In genomic region chr2:71226965-71227560, GRCh38 we compare ENCODE assay signal across 8 cellular contexts. TPM values are rescaled to one million over a fixed set of nuclear protein-coding genes. Genes with fewer than 3 reads are reported as not detected.
DNase-seq lines count a peak whose midpoint lies in the region; ATAC-seq lines count a peak whose summit lies in the region.

Gene PAIP2B (minus strand): TSS chr2:71227103. CDS start chr2:71202589, 24,514 bp downstream.

- peak within 1 kb of the TSS; percentile 91 for H3K4me3 Mint-ChIP-seq in activated CD4-positive, alpha-beta T cell treated with anti-CD3 and anti-CD28 coated beads, Interleukin-2, amount 10 ng/mL, durations not matched to agents 7 days and 5 days

- H3K4me1 Mint-ChIP-seq in activated CD4-positive, alpha-beta T cell treated with anti-CD3 and anti-CD28 coated beads, Interleukin-2, amount 10 ng/mL, durations not matched to agents 7 days and 5 days: peaks cover 22% of the 10 kb centered on the region

- H3K36me3 Mint-ChIP-seq in activated CD4-positive, alpha-beta T cell treated with anti-CD3 and anti-CD28 coated beads, Interleukin-2, amount 10 ng/mL, durations not matched to agents 7 days and 5 days (ENCODE audit: low read depth): no peaks in the 10 kb centered on the region

- POLR2A ChIA-PET in activated CD4-positive, alpha-beta T cell treated with anti-CD3 and anti-CD28 coated beads, Interleukin-2, amount 10 ng/mL, durations not matched to agents 7 days and 5 days (lab: Charles Lee): interaction anchor here (0.6 kb wide), 1 partner anchor 160 kb away, joined by 8 read pairs; no protein-coding TSS in a partner anchor

- ATAC-seq in HG03439 (IDR thresholded peaks at IDR 0.05; ENCODE audit: unreplicated experiment) (peak; percentile 98), left colon (peak; percentile 94)

- CTCF ChIA-PET in activated CD4-positive, alpha-beta T cell treated with anti-CD3 and anti-CD28 coated beads, Interleukin-2, amount 10 ng/mL, durations not matched to agents 7 days and 5 days (lab: Charles Lee): interaction anchor here (0.6 to 1.4 kb wide), 2 partner anchors 94 to 226 kb away, joined by 3 to 4 read pairs; no protein-coding TSS in a partner anchor

- H3K9me3 Mint-ChIP-seq in activated CD4-positive, alpha-beta T cell treated with anti-CD3 and anti-CD28 coated beads, Interleukin-2, amount 10 ng/mL, durations not matched to agents 7 days and 5 days: no peaks in the 10 kb centered on the region

- peaks cover 17% of the 10 kb centered on the region for H3K27me3 Mint-ChIP-seq in activated CD4-positive, alpha-beta T cell treated with anti-CD3 and anti-CD28 coated beads, Interleukin-2, amount 10 ng/mL, durations not matched to agents 7 days and 5 days

- DNase-seq in Ammon's horn (ENCODE audit: low spot score) (peak; percentile 100), GM19238 (ENCODE audit: insufficient read length, low spot score) (peak; percentile 66), NCI-H524 (lab: John Stamatoyannopoulos, UW) (peak; percentile 99 to 100), cortex of kidney (lab: John Stamatoyannopoulos, UW) (peak; percentile 18), left colon (peak; percentile 99)
- peak; percentile 99 for DNase-seq in activated CD4-positive, alpha-beta T cell treated with anti-CD3 and anti-CD28 coated beads, Interleukin-2, amount 10 ng/mL, durations not matched to agents 7 days and 5 days
- DNase-seq in stimulated activated CD4-positive, alpha-beta T cell treated with anti-CD3 and anti-CD28 coated beads, Interleukin-1b, Interleukin-23, amount 100 ng/mL, for 4 hours (ENCODE audit: low read depth in 2 of 2): peak; percentile 95 to 96

- H3K27ac Mint-ChIP-seq in activated CD4-positive, alpha-beta T cell treated with anti-CD3 and anti-CD28 coated beads, Interleukin-2, amount 10 ng/mL, durations not matched to agents 7 days and 5 days: peak within 1 kb of the TSS; percentile 90

- intact Hi-C loops in left colon (cut with DNase I, micrococcal nuclease): no loop called here

RNA-seq across cellular contexts. Expression of gene PAIP2B, which starts in this region (rescaled TPM):
- total RNA-seq in activated CD4-positive, alpha-beta T cell treated with anti-CD3 and anti-CD28 coated beads, Interleukin-2, amount 10 ng/mL, durations not matched to agents 7 days and 5 days: 1 to 10 TPM; 1.6 to 1.9 TPM
- 1 to 10 TPM; 4.7 to 6.3 TPM for total RNA-seq in left colon

Comparison
In these comparisons a context has a peak if more than half of its experiments do, and no peak if none do; other contexts are left out.
1. Peak in every context shown above with its lines: DNase-seq and ATAC-seq.
2. DNase-seq: peak in every context shown above with its lines; median percentile 100 in Ammon's horn; 100 in NCI-H524; 99 in activated CD4-positive, alpha-beta T cell treated with anti-CD3 and anti-CD28 coated beads, Interleukin-2, amount 10 ng/mL, durations not matched to agents 7 days and 5 days; 99 in left colon; 96 in stimulated activated CD4-positive, alpha-beta T cell treated with anti-CD3 and anti-CD28 coated beads, Interleukin-1b, Interleukin-23, amount 100 ng/mL, for 4 hours; 66 in GM19238; 18 in cortex of kidney.